In genomic region chr3:48538451-48538850, GRCh38 we compare ENCODE assay signal across 21 cellular contexts. TPM values are rescaled to one million over a fixed set of nuclear protein-coding genes. Genes with fewer than 3 reads are reported as not detected.
"Had no signal": no experiment of that assay in that cellular context is flagged by ENCODE, and none has a peak within 500 bp of the region (broad histone marks: within the 10 kb centered on the region; RNA-seq: fewer than 3 reads in every experiment).

No MANE protein-coding gene starts in this region.

- H3K27me3 ChIP-seq: foreskin keratinocyte, ovary, right atrium auricular region, testis, tibial nerve, upper lobe of right lung, vagina had no signal

- H3K4me1 ChIP-seq: foreskin keratinocyte, testis, tibial nerve, vagina had no signal

- H3K4me3 ChIP-seq: ovary, right atrium auricular region, testis, tibial nerve, upper lobe of right lung, vagina had no signal

- ATAC-seq: effector memory CD8-positive, alpha-beta T cell; foreskin keratinocyte; left colon; naive thymus-derived CD4-positive, alpha-beta T cell; upper lobe of right lung had no signal

- H3K27ac Mint-ChIP-seq: dendritic cell treated with granulocyte-macrophage colony-stimulating factor and Interleukin-4, amounts not matched to agents 40 ng/mL and 50 ng/mL, for 4 days; effector memory CD8-positive, alpha-beta T cell; stimulated activated naive CD8-positive, alpha-beta T cell treated with anti-CD3 and anti-CD28 coated beads, Interleukin-15, Interleukin-2, amounts not matched to agents 100 ng/mL and 50 ng/mL, for 24 hours had no signal

- H3K27ac ChIP-seq: foreskin keratinocyte, ovary, right atrium auricular region, testis, tibial nerve, upper lobe of right lung, vagina had no signal

- H3K27me3 Mint-ChIP-seq: dendritic cell treated with granulocyte-macrophage colony-stimulating factor and Interleukin-4, amounts not matched to agents 40 ng/mL and 50 ng/mL, for 4 days; effector memory CD8-positive, alpha-beta T cell; naive thymus-derived CD4-positive, alpha-beta T cell; stimulated activated naive CD8-positive, alpha-beta T cell treated with anti-CD3 and anti-CD28 coated beads, Interleukin-15, Interleukin-2, amounts not matched to agents 100 ng/mL and 50 ng/mL, for 24 hours had no signal

- H3K4me1 Mint-ChIP-seq: neural crest cell had no signal

- H3K9me3 Mint-ChIP-seq: effector memory CD8-positive, alpha-beta T cell; neural crest cell; stimulated activated naive CD8-positive, alpha-beta T cell treated with anti-CD3 and anti-CD28 coated beads, Interleukin-15, Interleukin-2, amounts not matched to agents 100 ng/mL and 50 ng/mL, for 24 hours had no signal

- H3K9me3 ChIP-seq: ovary, right atrium auricular region, testis, upper lobe of right lung, vagina had no signal

- H3K36me3 ChIP-seq: ovary, right atrium auricular region had no signal

- DNase-seq: effector memory CD8-positive, alpha-beta T cell; erythroblast; foreskin keratinocyte; left colon; naive thymus-derived CD4-positive, alpha-beta T cell; ovary; small intestine; stimulated activated CD4-positive, alpha-beta T cell treated with anti-CD3 and anti-CD28 coated beads, Interleukin-12 subunit alpha, Interleukin-12 subunit beta, amount 100 ng/mL, for 4 hours; testis; upper lobe of right lung had no signal

- H3K4me3 Mint-ChIP-seq: dendritic cell treated with granulocyte-macrophage colony-stimulating factor and Interleukin-4, amounts not matched to agents 40 ng/mL and 50 ng/mL, for 4 days; effector memory CD8-positive, alpha-beta T cell; naive thymus-derived CD4-positive, alpha-beta T cell; neural crest cell; stimulated activated naive CD8-positive, alpha-beta T cell treated with anti-CD3 and anti-CD28 coated beads, Interleukin-15, Interleukin-2, amounts not matched to agents 100 ng/mL and 50 ng/mL, for 24 hours had no signal

- FAIRE-seq: colon, endothelial cell of umbilical vein, small intestine had no signal

RNA-seq across cellular contexts. Expression of gene UCN2, which starts 25.1 kb away (rescaled TPM):
- total RNA-seq: endothelial cell of umbilical vein, left colon, lung microvascular endothelial cell, mesenteric fat pad, posterior vena cava, right atrium auricular region, upper lobe of right lung had no signal
